8 cellular contexts compared by ENCODE assay signal in the genomic region with DNA sequence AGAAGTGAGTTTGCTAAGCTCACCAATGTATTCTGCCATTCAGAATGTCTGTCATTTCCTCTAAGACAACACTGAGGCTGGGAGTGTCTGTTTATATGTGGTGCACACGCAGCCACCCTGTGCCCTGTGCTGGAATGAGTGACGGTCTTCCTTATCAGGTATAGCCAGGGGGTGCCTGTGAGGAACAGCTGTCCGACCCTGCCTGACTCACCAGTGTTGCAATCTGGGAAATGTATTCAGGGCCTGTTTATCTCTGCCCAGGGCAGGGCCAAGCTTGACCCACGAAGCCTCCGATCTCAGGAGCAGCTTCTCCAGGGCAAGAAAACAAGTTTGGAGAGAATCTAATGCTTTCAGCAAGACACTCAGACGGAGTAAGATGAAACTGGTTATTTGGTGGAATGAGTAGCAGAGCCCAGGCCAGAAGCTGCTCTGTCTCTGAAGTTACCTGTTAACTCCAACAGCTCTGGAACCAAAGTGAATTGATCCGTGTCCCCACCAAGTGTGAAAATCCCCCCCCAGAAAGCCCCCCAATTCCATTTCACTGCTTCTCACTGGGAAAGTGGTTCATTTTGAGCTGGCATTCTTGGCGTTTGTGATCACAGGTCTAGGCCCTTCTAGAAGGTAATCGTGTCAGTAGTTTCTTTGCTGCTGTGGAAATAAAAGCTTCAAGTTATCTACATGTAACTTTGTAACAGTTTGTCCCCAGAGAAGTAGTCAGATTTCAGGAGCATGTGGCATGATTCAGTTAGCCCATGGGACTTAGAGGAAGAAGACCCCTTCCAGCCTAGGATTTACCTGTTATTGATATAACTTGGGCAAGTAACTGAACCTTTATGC. TPM values are rescaled to one million over a fixed set of nuclear protein-coding genes. Genes with fewer than 3 reads are reported as not detected.
DNase-seq lines count a peak whose midpoint lies in the region; ATAC-seq and TF ChIP-seq lines count a peak whose summit lies in the region.

No MANE protein-coding gene starts in this region.

- no peaks in the 10 kb centered on the region for H3K9me3 ChIP-seq in AG04450 (ENCODE audit: control insufficient read depth, insufficient read depth, low read length)
- H3K9me3 ChIP-seq in MG63: no peaks in the 10 kb centered on the region

- peak overlapping the region; percentile 91 for H3K27ac ChIP-seq in AG04450 (ENCODE audit: low read depth, low read length)

- DNase-seq in AG04450 (ENCODE audit: low read depth, low spot score): peak; percentile 45
- peak; percentile 80 for DNase-seq in MG63
- DNase-seq in cardiac fibroblast (ENCODE audit: low read depth in 2 of 2): peak; percentile 81 to 82
- peak; percentile 90 to 93 for DNase-seq in lung microvascular endothelial cell (ENCODE audit: low read depth in 2 of 2)
- no peak for DNase-seq in amygdala (lab: John Stamatoyannopoulos, UW)

- H3K4me3 ChIP-seq in AG04450 (ENCODE audit: low read depth, low read length): no peak overlapping the region
- H3K4me3 ChIP-seq in MG63: no peak overlapping the region
- no peak overlapping the region for H3K4me3 ChIP-seq in cardiac fibroblast (replicated peaks in 1 of 2; ENCODE audit: low read depth in 2 of 2, low read length in 2 of 2)

- ATAC-seq in GM21786 (IDR thresholded peaks at IDR 0.05; ENCODE audit: unreplicated experiment) (no peak), GM19452 (IDR thresholded peaks at IDR 0.05; ENCODE audit: unreplicated experiment) (no peak), HG02840 (IDR thresholded peaks at IDR 0.05; ENCODE audit: low FRiP score, unreplicated experiment) (no peak)

- CTCF ChIA-PET in AG04450 (lab: Charles Lee): interaction anchor here (0.8 to 1.7 kb wide), 4 partner anchors 43 to 133 kb away, joined by 3 to 13 read pairs (median 4); no protein-coding TSS in a partner anchor

- no peaks in the 10 kb centered on the region for H3K36me3 ChIP-seq in MG63

- POLR2A ChIA-PET in AG04450 (lab: Yijun Ruan, JAX): interaction anchor here (1.0 to 1.4 kb wide), 4 partner anchors 10 to 103 kb away, joined by 3 to 14 read pairs (median 4); no protein-coding TSS in a partner anchor

- H3K27me3 ChIP-seq in AG04450 (ENCODE audit: control insufficient read depth, insufficient read depth, low read length) (no peaks in the 10 kb centered on the region), MG63 (no peaks in the 10 kb centered on the region)

- TF ChIP-seq CTCF in AG04450 (IDR thresholded peaks at IDR 0.05; ENCODE audit: low read depth, low read length): no peak
- TF ChIP-seq CTCF in cardiac fibroblast (IDR thresholded peaks at IDR 0.05; ENCODE audit: low read depth, low read length): no peak

RNA-seq across cellular contexts. Expression of gene UBE2H, which starts 6.1 kb away (rescaled TPM):
- 161 and 180 TPM in 2 replicates for polyA plus RNA-seq in AG04450 (2011; rRNA removed)
- polyA minus RNA-seq in AG04450 (2011; rRNA and poly(A)+ RNA removed): 103 and 136 TPM in 2 replicates
- total RNA-seq in MG63 (2014; rRNA removed; shearing (Covaris generic); ENCODE audit: low replicate concordance): 21.2 and 53.5 TPM in 2 replicates
- total RNA-seq in lung microvascular endothelial cell: 41.0 and 41.1 TPM in 2 replicates

Comparison
In these comparisons a context has a peak if more than half of its experiments do, and no peak if none do; other contexts are left out.
1. DNase-seq: peak in AG04450 (single experiment), MG63 (single experiment), cardiac fibroblast (2 of 2) and lung microvascular endothelial cell (2 of 2); none in amygdala (0 of 56).